ENCODE assay signal across 8 cellular contexts in genomic region chr18:21997207-21998143, GRCh38.
DNase-seq lines count a peak whose midpoint lies in the region; ATAC-seq and TF ChIP-seq lines count a peak whose summit lies in the region.

No MANE protein-coding gene starts in this region.

- ATAC-seq in activated T-cell treated with anti-CD3 and anti-CD28 coated beads, Interleukin-2, amount 50 U/mL, for 4 hours = peak; percentile 38 to 40
- ATAC-seq in HG02642 (IDR thresholded peaks at IDR 0.05; ENCODE audit: poor library complexity, unreplicated experiment) (peak; percentile 69), HG03439 (IDR thresholded peaks at IDR 0.05; ENCODE audit: unreplicated experiment) (no peak), GM19397 (IDR thresholded peaks at IDR 0.05; ENCODE audit: unreplicated experiment) (no peak)

- H3K27ac ChIP-seq in coronary artery = no peak overlapping the region

- peaks cover 2% of the 10 kb centered on the region for H3K27me3 Mint-ChIP-seq in activated T-cell treated with anti-CD3 and anti-CD28 coated beads, Interleukin-2, amount 50 U/mL, for 4 hours (ENCODE audit: low read depth)

- no peak for DNase-seq in activated T-cell treated with anti-CD3 and anti-CD28 coated beads, Interleukin-2, amount 50 U/mL, for 4 hours
- no peak for DNase-seq in activated T-cell treated with anti-CD3 and anti-CD28 coated beads, Interleukin-2, amount 50 U/mL, for 1 hour
- DNase-seq in NOMO-1 (lab: John Stamatoyannopoulos, UW; ENCODE audit: unreplicated experiment in 2 of 2) = peak; percentile 52 to 82
- DNase-seq in coronary artery (ENCODE audit: low spot score) = no peak
- peak; percentile 59 to 65 for DNase-seq in lung microvascular endothelial cell (ENCODE audit: low read depth in 2 of 2)

- no peaks in the 10 kb centered on the region for H3K36me3 Mint-ChIP-seq in activated T-cell treated with anti-CD3 and anti-CD28 coated beads, Interleukin-2, amount 50 U/mL, for 4 hours (ENCODE audit: insufficient read depth)

- no peaks in the 10 kb centered on the region for H3K9me3 Mint-ChIP-seq in activated T-cell treated with anti-CD3 and anti-CD28 coated beads, Interleukin-2, amount 50 U/mL, for 4 hours

- no peak overlapping the region for H3K4me3 Mint-ChIP-seq in activated T-cell treated with anti-CD3 and anti-CD28 coated beads, Interleukin-2, amount 50 U/mL, for 4 hours

- peak; percentile 73 for TF ChIP-seq CTCF in coronary artery (IDR thresholded peaks at IDR 0.05)

- peaks cover 5% of the 10 kb centered on the region for H3K4me1 Mint-ChIP-seq in activated T-cell treated with anti-CD3 and anti-CD28 coated beads, Interleukin-2, amount 50 U/mL, for 4 hours (ENCODE audit: low read depth)

- peak overlapping the region; percentile 33 for H3K4me3 ChIP-seq in coronary artery

Comparison
In these comparisons a context has a peak if more than half of its experiments do, and no peak if none do; other contexts are left out.
1. ATAC-seq: peak in activated T-cell treated with anti-CD3 and anti-CD28 coated beads, Interleukin-2, amount 50 U/mL, for 4 hours (2 of 2) and HG02642 (single experiment); none in HG03439 (single experiment) and GM19397 (single experiment).
2. DNase-seq: peak in NOMO-1 (2 of 2) and lung microvascular endothelial cell (2 of 2); none in activated T-cell treated with anti-CD3 and anti-CD28 coated beads, Interleukin-2, amount 50 U/mL, for 4 hours (single experiment), activated T-cell treated with anti-CD3 and anti-CD28 coated beads, Interleukin-2, amount 50 U/mL, for 1 hour (single experiment) and coronary artery (single experiment).